ENCODE assay signal across 6 cellular contexts in the genomic region with DNA sequence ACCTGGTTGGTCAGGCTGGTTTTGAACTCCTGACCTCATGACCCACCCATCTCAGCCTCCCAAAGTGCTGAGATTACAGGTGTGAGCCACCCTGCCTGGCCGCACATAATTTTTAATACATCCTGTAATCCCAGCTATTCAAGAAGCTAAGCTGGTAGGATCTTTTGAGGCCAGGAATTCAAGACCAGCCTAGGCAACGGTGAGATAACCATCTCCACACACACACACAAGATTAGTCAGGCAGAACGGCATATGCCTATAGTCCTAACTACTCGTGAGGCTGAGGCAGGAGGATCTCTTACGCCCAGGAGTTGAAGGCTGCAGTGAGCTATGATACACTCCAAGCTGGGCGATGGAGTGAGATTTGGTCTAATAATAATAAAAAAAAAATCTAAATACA.
"Had no signal": no experiment of that assay in that cellular context is flagged by ENCODE, and none has a peak within 500 bp of the region (broad histone marks: within the 10 kb centered on the region; RNA-seq: fewer than 3 reads in every experiment).

No MANE protein-coding gene starts in this region.

- DNase-seq: KBM-7 had no signal

- H3K9me3 ChIP-seq: HAP-1 had no signal

- H2AFZ ChIP-seq: GM23338 had no signal

- H3K4me2 ChIP-seq: GM23338 had no signal

- FAIRE-seq: H1, H54 had no signal

- H3K27ac ChIP-seq: HL-60 had no signal

- H3K4me1 ChIP-seq: HAP-1 had no signal

- H3K36me3 ChIP-seq: HAP-1 had no signal

- H3K4me3 ChIP-seq: GM23338, HAP-1 had no signal
